ENCODE assay signal across 8 cellular contexts in the genomic region with DNA sequence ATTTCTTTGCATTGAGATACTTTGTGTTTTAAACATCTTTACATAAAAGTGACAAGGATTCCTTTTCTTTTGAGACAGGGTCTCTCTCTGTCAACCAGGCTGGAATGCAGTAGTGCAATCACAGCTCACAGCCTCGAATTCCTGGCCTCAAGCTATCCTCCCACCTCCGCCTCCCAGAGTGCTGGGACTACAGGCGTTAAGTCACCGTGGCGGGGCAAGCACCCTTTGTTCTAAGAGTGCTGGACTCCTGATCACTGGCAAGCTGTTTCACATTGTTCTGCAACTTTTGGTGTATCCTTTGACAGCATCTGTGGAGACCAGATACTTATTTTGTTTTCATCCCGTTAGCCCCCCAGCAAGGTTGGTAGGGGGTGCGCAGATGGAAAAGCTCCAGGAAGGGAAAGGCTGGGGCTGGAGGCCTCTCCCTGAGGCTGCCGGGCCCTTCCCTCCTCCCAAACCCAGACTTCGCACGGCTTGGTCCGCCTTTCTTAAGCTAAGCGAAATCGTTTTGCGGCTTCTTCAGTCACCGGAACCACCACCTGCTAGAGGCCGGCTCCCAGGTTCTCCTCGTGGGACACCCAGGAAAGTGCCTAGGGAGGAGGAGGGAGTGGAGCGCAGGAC. TPM values are rescaled to one million over a fixed set of nuclear protein-coding genes. Genes with fewer than 3 reads are reported as not detected.
DNase-seq lines count a peak whose midpoint lies in the region; ATAC-seq and TF ChIP-seq lines count a peak whose summit lies in the region.

No MANE protein-coding gene starts in this region.

- WGBS in trophoblast cell (ENCODE audit: extremely low coverage, insufficient coverage, insufficient read length): no CpG with 5 or more reads among the region's 18 CpGs

- H2AFZ ChIP-seq in trophoblast cell (ENCODE audit: insufficient read depth, low read length, poor library complexity): peak overlapping the region; percentile 23

- H3K4ac ChIP-seq in trophoblast cell (ENCODE audit: low read depth, low read length): no peak overlapping the region

- ATAC-seq in GM19397 (IDR thresholded peaks at IDR 0.05; ENCODE audit: unreplicated experiment) (no peak), HG02623 (IDR thresholded peaks at IDR 0.05; ENCODE audit: unreplicated experiment) (no peak), esophagus mucosa (no peak)

- H3K79me1 ChIP-seq in trophoblast cell (ENCODE audit: low read length): peaks cover 7% of the 10 kb centered on the region

- no peak for DNase-seq in fibroblast of villous mesenchyme (ENCODE audit: low read depth)
- peak; percentile 59 to 75 for DNase-seq in trophoblast cell
- DNase-seq in G401 (ENCODE audit: low spot score): no peak

- no peaks in the 10 kb centered on the region for H4K20me1 ChIP-seq in DOHH2 (ENCODE audit: control insufficient read depth, insufficient read depth, low read depth, low read length)

- H3K14ac ChIP-seq in trophoblast cell (ENCODE audit: low read length): peak overlapping the region; percentile 72

- no peak overlapping the region for H3K23ac ChIP-seq in trophoblast cell (ENCODE audit: low read length)

- H3K4me2 ChIP-seq in DOHH2 (ENCODE audit: low read length) (peak overlapping the region; percentile 24; the same call in 1 of the 2 replicates), trophoblast cell (ENCODE audit: low read length) (peak overlapping the region; percentile 87)

- H3K9me3 ChIP-seq in DOHH2 (ENCODE audit: control insufficient read depth, insufficient read depth, low read length) (no peaks in the 10 kb centered on the region), trophoblast cell (ENCODE audit: insufficient read depth, low read depth, low read length) (peaks cover 2% of the 10 kb centered on the region)

- H2BK12ac ChIP-seq in trophoblast cell (ENCODE audit: low read length): no peak overlapping the region

- no peak overlapping the region for H2BK120ac ChIP-seq in trophoblast cell (ENCODE audit: insufficient read depth, low read length, poor library complexity)

- no peaks in the 10 kb centered on the region for H3F3A ChIP-seq in DOHH2 (ENCODE audit: control insufficient read depth, insufficient read depth)

- no peak overlapping the region for H3K4me3 ChIP-seq in DOHH2 (ENCODE audit: low read length)
- H3K4me3 ChIP-seq in fibroblast of villous mesenchyme (ENCODE audit: low read depth, low read length): peak overlapping the region; percentile 62
- H3K4me3 ChIP-seq in trophoblast cell (ENCODE audit: low read depth, low read length): peak overlapping the region; percentile 38

- TF ChIP-seq CTCF in DOHH2 (IDR thresholded peaks at IDR 0.05; ENCODE audit: low read depth, low read length, poor library complexity, severe bottlenecking) (no peak), VCaP (conservative IDR thresholded peaks at IDR 0.05) (no peak), fibroblast of villous mesenchyme (IDR thresholded peaks at IDR 0.05; ENCODE audit: insufficient read depth, low read depth, low read length) (no peak)

- no peak overlapping the region for H2AK5ac ChIP-seq in trophoblast cell (ENCODE audit: low read length)

- in situ Hi-C loops in G401 (cut with HindIII; ENCODE audit: low sequenced_read_pairs): no loop called here

- H3K27me3 ChIP-seq in DOHH2 (ENCODE audit: control insufficient read depth, low read length): peaks cover 71% of the 10 kb centered on the region
- H3K27me3 ChIP-seq in trophoblast cell (ENCODE audit: insufficient read depth, low read length): peaks cover 25% of the 10 kb centered on the region

- peak overlapping the region; percentile 50 for H2BK5ac ChIP-seq in trophoblast cell (ENCODE audit: low read depth, low read length, poor library complexity)

- H4K91ac ChIP-seq in trophoblast cell (ENCODE audit: low read depth, low read length): peak overlapping the region; percentile 69

- H3K36me3 ChIP-seq in DOHH2 (ENCODE audit: control insufficient read depth, low read length) (no peaks in the 10 kb centered on the region), trophoblast cell (ENCODE audit: control insufficient read depth in 1 of 2, insufficient read depth in 2 of 2, low read length in 2 of 2) (no peaks in the 10 kb centered on the region)

- H3K9me2 ChIP-seq in DOHH2 (replicated peaks; ENCODE audit: control insufficient read depth, low read length): no peaks in the 10 kb centered on the region

- H3K4me1 ChIP-seq in DOHH2 (ENCODE audit: control insufficient read depth, low read length) (peaks cover 6% of the 10 kb centered on the region; the same call in 1 of the 2 replicates), trophoblast cell (ENCODE audit: control insufficient read depth in 1 of 2, insufficient read depth in 2 of 2, low read length in 2 of 2) (peaks cover 4 to 25% of the 10 kb centered on the region in 2 experiments)

- H3K27ac ChIP-seq in DOHH2 (ENCODE audit: low read depth, low read length) (no peak overlapping the region), VCaP (peak overlapping the region; percentile 27; the same call in 1 of the 2 replicates), trophoblast cell (ENCODE audit: low read depth, low read length) (peak overlapping the region; percentile 7)

- peak overlapping the region; percentile 30 for H4K8ac ChIP-seq in trophoblast cell (ENCODE audit: low read depth, low read length)

- H3K18ac ChIP-seq in trophoblast cell (ENCODE audit: low read length): no peak overlapping the region

- no peak overlapping the region for H4K12ac ChIP-seq in trophoblast cell (ENCODE audit: low read depth, low read length)

- H3K9ac ChIP-seq in trophoblast cell (ENCODE audit: low read length): no peak overlapping the region

- H3K79me2 ChIP-seq in DOHH2 (ENCODE audit: control insufficient read depth, low read length) (no peaks in the 10 kb centered on the region), trophoblast cell (ENCODE audit: control insufficient read depth, insufficient read depth, low read length, poor library complexity) (peaks cover 5% of the 10 kb centered on the region)

RNA-seq across cellular contexts. Expression of a gene that starts 1.1 kb away (rescaled TPM):
- total RNA-seq in fibroblast of villous mesenchyme (0.86 and 1.9 TPM in 2 replicates), esophagus mucosa (24.0 TPM)
- polyA plus RNA-seq in trophoblast cell (2013): 19.9 and 21.5 TPM in 2 replicates
- 14.3 and 30.6 TPM in 2 replicates for total RNA-seq in G401 (2014; rRNA removed; shearing (Covaris generic))

RNA-seq across cellular contexts. Expression of a gene that starts 44.7 kb away (rescaled TPM):
- total RNA-seq in fibroblast of villous mesenchyme: 1.6 and 2.2 TPM in 2 replicates
- polyA plus RNA-seq in trophoblast cell (2013): 0.23 and 0.50 TPM in 2 replicates
- total RNA-seq in esophagus mucosa: 0.64 TPM
- 9.4 and 12.2 TPM in 2 replicates for total RNA-seq in G401 (2014; rRNA removed; shearing (Covaris generic))

RNA-seq across cellular contexts. Expression of a gene that starts 47.0 kb away (rescaled TPM):
- total RNA-seq in fibroblast of villous mesenchyme (11.7 and 14.2 TPM in 2 replicates), esophagus mucosa (2.6 TPM)
- 5.7 and 6.8 TPM in 2 replicates for polyA plus RNA-seq in trophoblast cell (2013)
- 3.1 and 3.3 TPM in 2 replicates for total RNA-seq in G401 (2014; rRNA removed; shearing (Covaris generic))

RNA-seq across cellular contexts. Expression of a gene that starts 59.0 kb away (rescaled TPM):
- total RNA-seq in fibroblast of villous mesenchyme: not detected in 2 replicates
- polyA plus RNA-seq in trophoblast cell (2013): 0.53 TPM in 2 replicates
- total RNA-seq in esophagus mucosa: 16.9 TPM
- total RNA-seq in G401 (2014; rRNA removed; shearing (Covaris generic)): not detected in 2 replicates

Comparison
In these comparisons a context has a peak if more than half of its experiments do, and no peak if none do; other contexts are left out.
1. DNase-seq: peak in trophoblast cell (2 of 2); none in fibroblast of villous mesenchyme (single experiment) and G401 (single experiment).